In genomic region chr12:109523071-109523470, GRCh38 we compare ENCODE assay signal across 15 cellular contexts. TPM values are rescaled to one million over a fixed set of nuclear protein-coding genes. Genes with fewer than 3 reads are reported as not detected.
DNase-seq lines count a peak whose midpoint lies in the region; ATAC-seq and TF ChIP-seq lines count a peak whose summit lies in the region.
"Had no signal": no experiment of that assay in that cellular context is flagged by ENCODE, and none has a peak within 500 bp of the region (broad histone marks: within the 10 kb centered on the region; RNA-seq: fewer than 3 reads in every experiment).

No MANE protein-coding gene starts in this region.

- POLR2A ChIA-PET in PC-9 (lab: Charles Lee; ENCODE audit: unreplicated experiment) = interaction anchor here (0.6 kb wide), 1 partner anchor 94 kb away, joined by 3 read pairs; no protein-coding TSS in a partner anchor

- CTCF ChIA-PET in PC-9 (lab: Charles Lee) = no interaction called here

- no peak overlapping the region for H3K4me3 Mint-ChIP-seq in HFFc6
- H3K4me3 Mint-ChIP-seq: effector memory CD8-positive, alpha-beta T cell; mesothelial cell of epicardium had no signal

- DNase-seq in NCI-H1105 treated with DMSO at 0.1 percent for 48 hours (lab: John Stamatoyannopoulos, UW) = peak; percentile 45
- DNase-seq in heart right ventricle = peak; percentile 68 to 79
- DNase-seq in sciatic nerve (ENCODE audit: low spot score) = no peak
- DNase-seq in HFFc6 = no peak
- DNase-seq in PC-9 = no peak
- DNase-seq: activated CD8-positive, alpha-beta memory T cell treated with anti-CD3 and anti-CD28 coated beads for 24 hours; activated naive CD4-positive, alpha-beta T cell; effector memory CD8-positive, alpha-beta T cell; foreskin fibroblast; stimulated activated CD4-positive, alpha-beta T cell treated with anti-CD3 and anti-CD28 coated beads, Interleukin-15, amount 100 ng/mL, for 24 hours had no signal

- ATAC-seq in SK-N-SH treated with all-trans-retinoic acid at 6 μM for 48 hours (peak; percentile 30; the same call in 1 of the 3 replicates), heart right ventricle (peak; percentile 74 to 94 (median 86)), sciatic nerve (peak; percentile 25), GM18909 (IDR thresholded peaks at IDR 0.05; ENCODE audit: poor library complexity, unreplicated experiment) (no peak)
- ATAC-seq: effector memory CD8-positive, alpha-beta T cell had no signal

- H3K4me1 ChIP-seq in heart right ventricle (peaks cover 9 to 47% (median 33%) of the 10 kb centered on the region in 9 donors), PC-9 (replicated peaks; ENCODE audit: insufficient read depth) (no peaks in the 10 kb centered on the region)
- H3K4me1 ChIP-seq: tibial nerve had no signal

- H3K4me2 ChIP-seq in PC-9 = no peak overlapping the region
- H3K4me2 ChIP-seq: BLaER1 treated with 17β-estradiol and CSF1 and Interleukin-3, amounts not matched to agents 10 nM and 100 nM had no signal

- H3K4me3 ChIP-seq in heart right ventricle (no peak overlapping the region), PC-9 (no peak overlapping the region)
- H3K4me3 ChIP-seq: BLaER1 treated with 17β-estradiol and CSF1 and Interleukin-3, amounts not matched to agents 10 nM and 100 nM; tibial nerve had no signal

- H3K9me2 ChIP-seq in PC-9 (ENCODE audit: insufficient read depth) = no peaks in the 10 kb centered on the region

- H3K36me3 ChIP-seq in heart right ventricle (peaks cover 0 to 98% (median 63%) of the 10 kb centered on the region in 9 donors), PC-9 (ENCODE audit: low read depth) (no peaks in the 10 kb centered on the region)

- peak overlapping the region in 5 of 10 donors; percentile 18 to 85 (median 68) for H3K27ac ChIP-seq in heart right ventricle
- no peak overlapping the region for H3K27ac ChIP-seq in PC-9
- H3K27ac ChIP-seq: BLaER1 treated with 17β-estradiol and CSF1 and Interleukin-3, amounts not matched to agents 10 nM and 100 nM; tibial nerve had no signal

- peaks cover 33% of the 10 kb centered on the region for H3K36me3 Mint-ChIP-seq in HFFc6 (ENCODE audit: low read depth)

- no TSS peak for BruUV-seq in PC-9 (replicated peaks; lab: Mats Ljungman, UMichigan)

- TF ChIP-seq CTCF in heart right ventricle (IDR thresholded peaks at IDR 0.05) (no peak), HFFc6 (IDR thresholded peaks at IDR 0.05) (no peak), PC-9 (conservative IDR thresholded peaks at IDR 0.05) (no peak)

- no peaks in the 10 kb centered on the region for H4K20me1 ChIP-seq in PC-9 (ENCODE audit: insufficient read depth)

- WGBS in heart right ventricle, 2 donors = 40 to 60% methylated on average over 10 of the region's 10 CpGs

- no peaks in the 10 kb centered on the region for H3K79me2 ChIP-seq in PC-9 (ENCODE audit: low read depth)

- H3K27me3 ChIP-seq in heart right ventricle (no peaks in the 10 kb centered on the region), PC-9 (ENCODE audit: insufficient read depth, low read depth) (no peaks in the 10 kb centered on the region)
- H3K27me3 ChIP-seq: BLaER1 treated with 17β-estradiol and CSF1 and Interleukin-3, amounts not matched to agents 10 nM and 100 nM; tibial nerve had no signal

- H3K4me1 Mint-ChIP-seq in HFFc6 (ENCODE audit: low read depth) = peaks cover 29% of the 10 kb centered on the region
- H3K4me1 Mint-ChIP-seq: mesothelial cell of epicardium had no signal

- H3K27me3 Mint-ChIP-seq in HFFc6 (ENCODE audit: insufficient read depth) = no peaks in the 10 kb centered on the region; the same call in 1 of the 2 replicates
- H3K27me3 Mint-ChIP-seq: effector memory CD8-positive, alpha-beta T cell had no signal

- H3K9me3 ChIP-seq in heart right ventricle (no peaks in the 10 kb centered on the region), PC-9 (ENCODE audit: insufficient read depth, low read depth) (no peaks in the 10 kb centered on the region)
- H3K9me3 ChIP-seq: BLaER1 treated with 17β-estradiol and CSF1 and Interleukin-3, amounts not matched to agents 10 nM and 100 nM; tibial nerve had no signal

- no peak overlapping the region for H2AFZ ChIP-seq in PC-9

- no peaks in the 10 kb centered on the region for H3F3A ChIP-seq in PC-9 (ENCODE audit: insufficient read depth, low read depth)

- H3K27ac Mint-ChIP-seq in HFFc6 = no peak overlapping the region
- H3K27ac Mint-ChIP-seq: mesothelial cell of epicardium had no signal

- intact Hi-C loops in heart right ventricle (cut with DNase I) (loop anchor here in 6 of 10 donors (5.0 to 10.0 kb wide), 3 partner anchors 49 to 69 kb away; partner anchors contain the start of genes MMAB (in 2 of the 6) and MVK (in 2 of the 6)), sciatic nerve (cut with DNase I) (no loop called here), PC-9 (cut with micrococcal nuclease; ENCODE audit: unreplicated experiment) (no loop called here)

- H3K9me3 Mint-ChIP-seq in HFFc6 = no peaks in the 10 kb centered on the region
- H3K9me3 Mint-ChIP-seq: effector memory CD8-positive, alpha-beta T cell; mesothelial cell of epicardium had no signal

TF ChIP-seq in SK-N-SH treated with all-trans-retinoic acid at 6 μM for 48 hours, 23 proteins besides CTCF, POLR2A, EP300 and RAD21:
- TF ChIP-seq ZC3H10 (CRISPR knock-in tag; IDR thresholded peaks at IDR 0.05) (no peak), TSHZ2 (CRISPR knock-in tag; IDR thresholded peaks at IDR 0.05) (peak; percentile 69; the same call in 1 of the 2 replicates)
TF ChIP-seq in SK-N-SH treated with all-trans-retinoic acid at 6 μM for 48 hours: peak in this region for 1.

RNA-seq across cellular contexts. Expression of gene UBE3B, which starts 45.6 kb away (rescaled TPM):
- total RNA-seq in heart right ventricle = 10 to 100 TPM; 50.9 to 58.8 (median 55.8) TPM
- 10 to 100 TPM; 13.7 to 17.8 TPM for polyA plus RNA-seq in heart right ventricle
- total RNA-seq in sciatic nerve = 40.4 TPM
- total RNA-seq in HFFc6 (2021; fragmentation: NEBNext Ultra II Directional; extraction: Animal tissue kit (Norgen Biotek cat#: 25700)) = 10 to 100 TPM; 41.3 to 43.6 (median 43.1) TPM
- total RNA-seq in PC-9 (2021) = 45.4 and 48.0 TPM in 2 replicates

RNA-seq across cellular contexts. Expression of gene KCTD10, which starts 46.0 kb away (rescaled TPM):
- total RNA-seq in heart right ventricle = 10 to 100 TPM; 21.5 to 64.9 (median 33.8) TPM
- polyA plus RNA-seq in heart right ventricle = 10 to 100 TPM; 13.6 to 16.6 TPM
- 88.8 TPM for total RNA-seq in sciatic nerve
- 100 to 1,000 TPM; 127 to 145 (median 134) TPM for total RNA-seq in HFFc6 (2021; fragmentation: NEBNext Ultra II Directional; extraction: Animal tissue kit (Norgen Biotek cat#: 25700))
- 37.4 and 45.9 TPM in 2 replicates for total RNA-seq in PC-9 (2021)

RNA-seq across cellular contexts. Expression of gene MMAB, which starts 50.2 kb away (rescaled TPM):
- total RNA-seq in heart right ventricle = 10 to 100 TPM; 27.7 to 50.7 (median 43.8) TPM
- 10 to 100 TPM; 38.5 to 41.3 TPM for polyA plus RNA-seq in heart right ventricle
- total RNA-seq in sciatic nerve = 41.7 TPM
- total RNA-seq in HFFc6 (2021; fragmentation: NEBNext Ultra II Directional; extraction: Animal tissue kit (Norgen Biotek cat#: 25700)) = 10 to 100 TPM; 12.8 to 23.1 (median 18.7) TPM
- total RNA-seq in PC-9 (2021) = 52.8 and 84.3 TPM in 2 replicates

RNA-seq across cellular contexts. Expression of gene MVK, which starts 50.5 kb away (rescaled TPM):
- 10 to 100 TPM in 3 of 10 donors, 1 to 10 TPM in 7; 7.9 to 12.0 (median 9.2) TPM for total RNA-seq in heart right ventricle
- polyA plus RNA-seq in heart right ventricle = 10 to 100 TPM; 11.2 to 18.1 TPM
- 24.4 TPM for total RNA-seq in sciatic nerve
- total RNA-seq in HFFc6 (2021; fragmentation: NEBNext Ultra II Directional; extraction: Animal tissue kit (Norgen Biotek cat#: 25700)) = 10 to 100 TPM in 1 of 6 experiments, 1 to 10 TPM in 5; 7.1 to 10.4 (median 7.9) TPM
- 35.6 and 50.8 TPM in 2 replicates for total RNA-seq in PC-9 (2021)

Comparison
In these comparisons a context has a peak if more than half of its experiments do, and no peak if none do; other contexts are left out.
1. DNase-seq: peak in NCI-H1105 treated with DMSO at 0.1 percent for 48 hours (single experiment) and heart right ventricle (2 of 2); none in sciatic nerve (single experiment), HFFc6 (single experiment) and PC-9 (0 of 2).
2. intact Hi-C loops: an anchor here in heart right ventricle (5.0 to 10.0 kb wide); none called in sciatic nerve and PC-9.